1 cellular context compared by ENCODE assay signal in genomic region chr11:122874991-122875390, GRCh38.
TF ChIP-seq lines count a peak whose summit lies in the region.

No MANE protein-coding gene starts in this region.

TF ChIP-seq in HepG2, 621 proteins besides CTCF, POLR2A, EP300 and RAD21:
- TF ChIP-seq HNF4A (CRISPR knock-in tag; IDR thresholded peaks at IDR 0.05) = no peak
- TF ChIP-seq ZBTB1 (CRISPR knock-in tag; IDR thresholded peaks at IDR 0.05; ENCODE audit: borderline replicate concordance) = no peak
- TF ChIP-seq BATF2 (CRISPR knock-in tag; IDR thresholded peaks at IDR 0.05) = no peak
- TF ChIP-seq, protein P1, sequence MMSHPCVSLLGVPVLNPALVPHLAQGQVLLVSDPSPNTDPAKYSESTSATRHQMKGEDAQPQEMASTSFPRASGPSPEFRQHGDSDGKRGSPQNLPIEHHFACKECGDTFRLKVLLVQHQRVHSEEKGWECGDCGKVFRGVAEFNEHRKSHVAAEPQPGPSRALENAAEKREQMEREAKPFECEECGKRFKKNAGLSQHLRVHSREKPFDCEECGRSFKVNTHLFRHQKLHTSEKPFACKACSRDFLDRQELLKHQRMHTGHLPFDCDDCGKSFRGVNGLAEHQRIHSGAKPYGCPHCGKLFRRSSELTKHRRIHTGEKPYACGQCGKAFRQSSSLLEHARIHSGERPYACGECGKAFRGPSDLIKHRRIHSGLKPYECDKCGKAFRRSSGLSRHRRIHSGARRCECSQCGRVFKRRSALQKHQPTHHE (CRISPR knock-in tag; IDR thresholded peaks at IDR 0.05; ENCODE audit: borderline replicate concordance) = no peak
- no peak for TF ChIP-seq THYN1 (CRISPR knock-in tag; IDR thresholded peaks at IDR 0.05; ENCODE audit: borderline replicate concordance, low read depth)
- TF ChIP-seq EZH2 (conservative IDR thresholded peaks at IDR 0.05; ENCODE audit: low read depth, low read length) = no peak
TF ChIP-seq in HepG2: peak in this region for 0.
